17 cellular contexts compared by ENCODE assay signal in genomic region chr11:48007677-48008076, GRCh38. TPM values are rescaled to one million over a fixed set of nuclear protein-coding genes. Genes with fewer than 3 reads are reported as not detected.
DNase-seq lines count a peak whose midpoint lies in the region; ATAC-seq, FAIRE-seq and TF ChIP-seq lines count a peak whose summit lies in the region.
"Had no signal": no experiment of that assay in that cellular context is flagged by ENCODE, and none has a peak within 500 bp of the region (broad histone marks: within the 10 kb centered on the region; RNA-seq: fewer than 3 reads in every experiment).

No MANE protein-coding gene starts in this region.

- no peak for FAIRE-seq in HepG2 (lab: Jason Lieb, UNC)
- FAIRE-seq: kidney, pancreas had no signal

- WGBS in HepG2 (ENCODE audit: low lambda C conversion rate): 63% methylated on average over 6 of the region's 6 CpGs
- 91% methylated on average over 6 of the region's 6 CpGs for WGBS in hepatocyte (ENCODE audit: low lambda C conversion rate, missing lambda C conversion rate)

- H3K9me3 ChIP-seq in HepG2 (ENCODE audit: low read length) (no peaks in the 10 kb centered on the region), hepatocyte (ENCODE audit: low read depth) (no peaks in the 10 kb centered on the region)
- H3K9me3 ChIP-seq: pancreas had no signal

- no peaks in the 10 kb centered on the region for H4K20me1 ChIP-seq in HepG2 (ENCODE audit: insufficient read depth, low read length)
- no peaks in the 10 kb centered on the region for H4K20me1 ChIP-seq in hepatocyte (ENCODE audit: insufficient read depth, poor library complexity, severe bottlenecking)

- no peaks in the 10 kb centered on the region for H3K36me3 ChIP-seq in HepG2 (replicated peaks in 1 of 2; ENCODE audit: control insufficient read depth in 1 of 2, insufficient read depth in 2 of 2, low read length in 2 of 2)
- H3K36me3 ChIP-seq in hepatocyte (replicated peaks; ENCODE audit: insufficient read depth, low read depth): no peaks in the 10 kb centered on the region
- H3K36me3 ChIP-seq: pancreas had no signal

- intact Hi-C loops in HepG2 (cut with micrococcal nuclease; ENCODE audit: unreplicated experiment): no loop called here

- H3K9me3 Mint-ChIP-seq in stimulated activated naive CD8-positive, alpha-beta T cell treated with anti-CD3 and anti-CD28 coated beads, Interleukin-15, Interleukin-2, amounts not matched to agents 100 ng/mL and 50 ng/mL, for 24 hours: no peaks in the 10 kb centered on the region
- H3K9me3 Mint-ChIP-seq in activated CD8-positive, alpha-beta T cell treated with anti-CD3 and anti-CD28 coated beads, Interleukin-2, amount 10 ng/mL, durations not matched to agents 7 days and 5 days (ENCODE audit: insufficient read depth): no peaks in the 10 kb centered on the region

- no peak overlapping the region for H3K9ac ChIP-seq in HepG2 (ENCODE audit: insufficient read depth, low read depth, low read length)
- H3K9ac ChIP-seq: KMS-11 had no signal

- H3K79me2 ChIP-seq in HepG2 (ENCODE audit: insufficient read depth, low read length) (no peaks in the 10 kb centered on the region), hepatocyte (peaks cover 88% of the 10 kb centered on the region)

- no peak for DNase-seq in stimulated activated naive CD8-positive, alpha-beta T cell treated with anti-CD3 and anti-CD28 coated beads, Interleukin-15, Interleukin-2, amounts not matched to agents 100 U/mL and 50 U/mL, for 24 hours
- DNase-seq in activated CD8-positive, alpha-beta T cell treated with anti-CD3 and anti-CD28 coated beads, Interleukin-2, amount 10 ng/mL, durations not matched to agents 7 days and 5 days: no peak
- DNase-seq in HepG2 (ENCODE audit: low spot score): no peak
- DNase-seq in NCI-H2171 treated with DMSO at 0.1 percent for 48 hours (lab: John Stamatoyannopoulos, UW): no peak
- DNase-seq in hepatocyte (ENCODE audit: low spot score): no peak
- DNase-seq: caudate nucleus; H7; kidney; NCI-H510A treated with DMSO at 0.1 percent for 48 hours; pancreas; SHP77 treated with DMSO at 0.1 percent for 48 hours; stimulated activated CD4-positive, alpha-beta T cell treated with anti-CD3 and anti-CD28 coated beads, Interleukin-4, amount 100 ng/mL, for 1 hour; substantia nigra had no signal

- no peak overlapping the region for H3K4me2 ChIP-seq in HepG2 (ENCODE audit: low read depth, low read length)
- no peak overlapping the region for H3K4me2 ChIP-seq in hepatocyte
- H3K4me2 ChIP-seq: KMS-11 had no signal

- H2AFZ ChIP-seq in HepG2 (ENCODE audit: low read length) (no peak overlapping the region), hepatocyte (no peak overlapping the region)

- BruUV-seq in HepG2 (replicated peaks; lab: Mats Ljungman, UMichigan): no TSS peak

- peaks cover 34% of the 10 kb centered on the region for H3K4me1 ChIP-seq in HepG2 (ENCODE audit: insufficient read depth, low read length)
- no peaks in the 10 kb centered on the region for H3K4me1 ChIP-seq in hepatocyte (ENCODE audit: insufficient read depth)

- H3K27me3 Mint-ChIP-seq in stimulated activated naive CD8-positive, alpha-beta T cell treated with anti-CD3 and anti-CD28 coated beads, Interleukin-15, Interleukin-2, amounts not matched to agents 100 ng/mL and 50 ng/mL, for 24 hours: no peaks in the 10 kb centered on the region
- no peaks in the 10 kb centered on the region for H3K27me3 Mint-ChIP-seq in activated CD8-positive, alpha-beta T cell treated with anti-CD3 and anti-CD28 coated beads, Interleukin-2, amount 10 ng/mL, durations not matched to agents 7 days and 5 days (ENCODE audit: low read depth)

- no peak overlapping the region for H3K27ac ChIP-seq in HepG2 (ENCODE audit: extremely low read length, insufficient read depth, low read length)
- no peak overlapping the region for H3K27ac ChIP-seq in hepatocyte
- H3K27ac ChIP-seq: KMS-11, pancreas had no signal

- H3K27me3 ChIP-seq in HepG2 (ENCODE audit: control insufficient read depth in 1 of 2, insufficient read depth in 2 of 2, low read length in 2 of 2) (no peaks in the 10 kb centered on the region), hepatocyte (no peaks in the 10 kb centered on the region)
- H3K27me3 ChIP-seq: pancreas had no signal

- H3K36me3 Mint-ChIP-seq in stimulated activated naive CD8-positive, alpha-beta T cell treated with anti-CD3 and anti-CD28 coated beads, Interleukin-15, Interleukin-2, amounts not matched to agents 100 ng/mL and 50 ng/mL, for 24 hours (ENCODE audit: low read depth): peaks cover 3% of the 10 kb centered on the region
- peaks cover 22% of the 10 kb centered on the region for H3K36me3 Mint-ChIP-seq in activated CD8-positive, alpha-beta T cell treated with anti-CD3 and anti-CD28 coated beads, Interleukin-2, amount 10 ng/mL, durations not matched to agents 7 days and 5 days (ENCODE audit: low read depth)

- in situ Hi-C loops in HepG2 (cut with HindIII; ENCODE audit: extremely low pct_ligation_motif_present, low pct_unique_long_range_greater_than_20kb): no loop called here

- no peak for ATAC-seq in stimulated activated naive CD8-positive, alpha-beta T cell treated with anti-CD3 and anti-CD28 coated beads, Interleukin-15, Interleukin-2, amounts not matched to agents 100 U/mL and 50 U/mL, for 24 hours
- no peak for ATAC-seq in activated CD8-positive, alpha-beta T cell treated with anti-CD3 and anti-CD28 coated beads, Interleukin-2, amount 10 ng/mL, durations not matched to agents 7 days and 5 days
- no peak for ATAC-seq in HepG2
- no peak for ATAC-seq in HG03378 (IDR thresholded peaks at IDR 0.05; ENCODE audit: unreplicated experiment)
- no peak for ATAC-seq in activated CD4-positive, CD25-positive, alpha-beta regulatory T cell treated with anti-CD3 and anti-CD28 coated beads, Interleukin-2, amount 50 U/mL, for 24 hours

- TF ChIP-seq RAD21 in HepG2 (CRISPR knock-in tag; IDR thresholded peaks at IDR 0.05): no peak

- peak overlapping the region; percentile 62 for H3K4me3 Mint-ChIP-seq in stimulated activated naive CD8-positive, alpha-beta T cell treated with anti-CD3 and anti-CD28 coated beads, Interleukin-15, Interleukin-2, amounts not matched to agents 100 ng/mL and 50 ng/mL, for 24 hours
- H3K4me3 Mint-ChIP-seq in activated CD8-positive, alpha-beta T cell treated with anti-CD3 and anti-CD28 coated beads, Interleukin-2, amount 10 ng/mL, durations not matched to agents 7 days and 5 days: no peak overlapping the region

- CTCF ChIA-PET in activated CD8-positive, alpha-beta T cell treated with anti-CD3 and anti-CD28 coated beads, Interleukin-2, amount 10 ng/mL, durations not matched to agents 7 days and 5 days (lab: Charles Lee): interaction anchor here (1.4 to 2.3 kb wide), 2 partner anchors 17 to 101 kb away, joined by 3 to 8 read pairs; no protein-coding TSS in a partner anchor
- CTCF ChIA-PET in HepG2 (lab: Yijun Ruan, JAX; ENCODE audit: low intra/inter-chr PET ratio, low total read pairs): no interaction called here

- TF ChIP-seq EP300 in HepG2 (IDR thresholded peaks at IDR 0.05; ENCODE audit: low read depth in 2 of 2, low read length in 2 of 2) (no peak), HepG2 (CRISPR knock-in tag; IDR thresholded peaks at IDR 0.05; ENCODE audit: borderline replicate concordance) (no peak)

- H3K9me2 ChIP-seq in hepatocyte (replicated peaks; ENCODE audit: insufficient read depth): no peaks in the 10 kb centered on the region

- POLR2A ChIA-PET in activated CD8-positive, alpha-beta T cell treated with anti-CD3 and anti-CD28 coated beads, Interleukin-2, amount 10 ng/mL, durations not matched to agents 7 days and 5 days (lab: Charles Lee): no interaction called here
- POLR2A ChIA-PET in HepG2 (lab: Yijun Ruan, JAX): interaction anchor here (1.5 kb wide), 1 partner anchor 9 kb away, joined by 3 read pairs; no protein-coding TSS in a partner anchor

- no peak overlapping the region for H3K4me3 ChIP-seq in HepG2 (replicated peaks in 1 of 3; ENCODE audit: insufficient read depth in 1 of 3, low read depth in 2 of 3, low read length in 3 of 3)
- no peak overlapping the region for H3K4me3 ChIP-seq in hepatocyte
- H3K4me3 ChIP-seq: pancreas had no signal

- TF ChIP-seq CTCF in HepG2 (CRISPR knock-in tag; IDR thresholded peaks at IDR 0.05) (no peak), hepatocyte (IDR thresholded peaks at IDR 0.05; ENCODE audit: poor library complexity) (no peak)

- no peak for TF ChIP-seq POLR2A in HepG2 (IDR thresholded peaks at IDR 0.05; ENCODE audit: insufficient read depth in 1 of 2, low read depth in 2 of 2, low read length in 2 of 2)

- peaks cover 92% of the 10 kb centered on the region for H3K4me1 Mint-ChIP-seq in stimulated activated naive CD8-positive, alpha-beta T cell treated with anti-CD3 and anti-CD28 coated beads, Interleukin-15, Interleukin-2, amounts not matched to agents 100 ng/mL and 50 ng/mL, for 24 hours (ENCODE audit: low read depth)
- peaks cover 80% of the 10 kb centered on the region for H3K4me1 Mint-ChIP-seq in activated CD8-positive, alpha-beta T cell treated with anti-CD3 and anti-CD28 coated beads, Interleukin-2, amount 10 ng/mL, durations not matched to agents 7 days and 5 days (ENCODE audit: low read depth)

- peak overlapping the region; percentile 99 for H3K27ac Mint-ChIP-seq in stimulated activated naive CD8-positive, alpha-beta T cell treated with anti-CD3 and anti-CD28 coated beads, Interleukin-15, Interleukin-2, amounts not matched to agents 100 ng/mL and 50 ng/mL, for 24 hours
- peak overlapping the region; percentile 58 for H3K27ac Mint-ChIP-seq in activated CD8-positive, alpha-beta T cell treated with anti-CD3 and anti-CD28 coated beads, Interleukin-2, amount 10 ng/mL, durations not matched to agents 7 days and 5 days

RNA-seq across cellular contexts. Expression of gene PTPRJ, which starts 27.3 kb away (rescaled TPM):
- 10 to 100 TPM; 56.5 to 62.9 TPM for total RNA-seq in activated CD8-positive, alpha-beta T cell treated with anti-CD3 and anti-CD28 coated beads, Interleukin-2, amount 10 ng/mL, durations not matched to agents 7 days and 5 days
- total RNA-seq in HepG2 (2016; rRNA removed; fragmentation: Illumina TruSeq; extraction: Trizol) (0.95 and 1.0 TPM in 2 replicates), hepatocyte (16.4 and 21.0 TPM in 2 replicates)
- 0.61 and 0.79 TPM in 2 replicates for total RNA-seq in HepG2 (2016; cell fraction: cytosol; rRNA removed; fragmentation: Illumina TruSeq; extraction: Trizol; ENCODE audit: low read depth)
- 0.89 and 1.4 TPM in 2 replicates for total RNA-seq in HepG2 (2016; cell fraction: insoluble cytoplasmic fraction; rRNA removed; fragmentation: Illumina TruSeq; extraction: Trizol)
- total RNA-seq in HepG2 (2016; cell fraction: membrane; rRNA removed; fragmentation: Illumina TruSeq; extraction: Trizol): 0.79 and 1.2 TPM in 2 replicates
- total RNA-seq in HepG2 (2016; cell fraction: nucleus; rRNA removed; fragmentation: Illumina TruSeq; extraction: Trizol): 1.9 TPM in 2 replicates
- polyA plus RNA-seq in HepG2 (2011; rRNA removed) (1.2 and 1.5 TPM in 2 replicates), hepatocyte (7.5 and 9.3 TPM in 2 replicates)
- polyA plus RNA-seq in HepG2 (2011; cell fraction: cytosol; rRNA removed): 1.1 and 1.5 TPM in 2 replicates
- 1.1 and 1.8 TPM in 2 replicates for polyA plus RNA-seq in HepG2 (2011; cell fraction: nucleus; rRNA removed)
- 2.1 and 2.2 TPM in 2 replicates for polyA plus RNA-seq in HepG2 (2012)
- 0.49 and 0.50 TPM in 2 replicates for polyA plus RNA-seq in HepG2 (2016; cell fraction: cytosol; fragmentation: Illumina TruSeq; extraction: Trizol; ENCODE audit: low read depth)
- polyA plus RNA-seq in HepG2 (2016; cell fraction: insoluble cytoplasmic fraction; fragmentation: Illumina TruSeq; extraction: Trizol; ENCODE audit: low read depth): 0.56 and 0.70 TPM in 2 replicates
- 0.86 and 1.2 TPM in 2 replicates for polyA plus RNA-seq in HepG2 (2016; cell fraction: membrane; fragmentation: Illumina TruSeq; extraction: Trizol; ENCODE audit: low read depth)
- 2.0 TPM in 2 replicates for polyA plus RNA-seq in HepG2 (2016; cell fraction: nucleus; fragmentation: Illumina TruSeq; extraction: Trizol; ENCODE audit: insufficient read depth, low read depth)
- polyA minus RNA-seq in HepG2 (2011; rRNA and poly(A)+ RNA removed; ENCODE audit: low replicate concordance): 1.9 and 21.7 TPM in 2 replicates
- 2.8 and 3.1 TPM in 2 replicates for polyA minus RNA-seq in HepG2 (2011; cell fraction: cytosol; rRNA and poly(A)+ RNA removed)
- 2.7 and 3.6 TPM in 2 replicates for polyA minus RNA-seq in HepG2 (2011; cell fraction: nucleus; rRNA and poly(A)+ RNA removed)
